Comparison of ENCODE assay signal across 13 cellular contexts in the genomic region with DNA sequence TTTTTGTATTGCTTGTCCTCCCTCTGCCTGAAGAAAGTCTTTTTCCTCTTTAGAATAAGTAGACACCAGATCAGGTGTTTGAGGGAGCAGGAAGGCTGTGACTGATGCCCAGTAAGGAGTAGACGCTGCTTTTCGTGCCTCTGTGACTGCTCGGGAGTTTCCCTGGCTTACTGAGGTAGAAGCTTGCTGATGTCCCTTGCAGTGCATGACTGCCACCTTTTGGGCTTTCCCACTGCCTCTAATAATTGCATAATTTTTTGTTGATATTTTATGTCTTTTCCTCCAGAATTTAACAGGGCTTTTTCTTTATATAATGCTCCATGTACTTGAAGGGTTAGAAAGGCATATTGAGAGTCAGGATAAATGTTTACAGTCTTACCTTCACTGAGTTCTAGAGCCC.
DNase-seq lines count a peak whose midpoint lies in the region; ATAC-seq, FAIRE-seq and TF ChIP-seq lines count a peak whose summit lies in the region.
"Had no signal": no experiment of that assay in that cellular context is flagged by ENCODE, and none has a peak within 500 bp of the region (broad histone marks: within the 10 kb centered on the region; RNA-seq: fewer than 3 reads in every experiment).

No MANE protein-coding gene starts in this region.

- H3K27ac ChIP-seq in body of pancreas (no peak overlapping the region), mesendoderm (ENCODE audit: low read depth, low read length) (no peak overlapping the region), lower lobe of right lung (no peak overlapping the region)
- H3K27ac ChIP-seq: dorsolateral prefrontal cortex had no signal

- no peaks in the 10 kb centered on the region for H3K9me3 ChIP-seq in body of pancreas
- H3K9me3 ChIP-seq in lower lobe of right lung = no peaks in the 10 kb centered on the region
- H3K9me3 ChIP-seq: SK-N-SH had no signal

- DNase-seq in body of pancreas (peak in 2 of 4 donors; percentile 21), mesendoderm (peak; percentile 15), lower lobe of right lung (no peak)
- DNase-seq: activated gamma-delta T cell treated with Interleukin-2 at 50 U/mL for 16 hours, DMS 273 treated with DMSO at 0.1 percent for 48 hours, dorsolateral prefrontal cortex, NCI-H2171, SK-N-SH had no signal

- H2BK120ac ChIP-seq in mesendoderm (ENCODE audit: low read depth, low read length) = no peak overlapping the region

- no peak overlapping the region for H3K4me2 ChIP-seq in mesendoderm (ENCODE audit: low read length)
- H3K4me2 ChIP-seq: SK-N-SH had no signal

- no peak overlapping the region for H3K4ac ChIP-seq in mesendoderm (ENCODE audit: low read depth, low read length)

- H3K4me1 ChIP-seq in body of pancreas = no peaks in the 10 kb centered on the region
- no peaks in the 10 kb centered on the region for H3K4me1 ChIP-seq in mesendoderm (ENCODE audit: control insufficient read depth, low read depth, low read length)
- H3K4me1 ChIP-seq in lower lobe of right lung = no peaks in the 10 kb centered on the region

- TF ChIP-seq POLR2A in body of pancreas (IDR thresholded peaks at IDR 0.05) (no peak), GM18505 (IDR thresholded peaks at IDR 0.05; ENCODE audit: borderline replicate concordance, extremely low read depth, insufficient read depth, insufficient read length) (no peak)

- no peak overlapping the region for H2AK5ac ChIP-seq in mesendoderm (ENCODE audit: low read length)

- ATAC-seq in GM21737 (IDR thresholded peaks at IDR 0.05; ENCODE audit: unreplicated experiment) (peak; percentile 42), body of pancreas (peak; percentile 63), GM18502 (IDR thresholded peaks at IDR 0.05; ENCODE audit: poor library complexity, unreplicated experiment) (no peak), lower lobe of right lung (no peak), GM18505 (IDR thresholded peaks at IDR 0.05; ENCODE audit: unreplicated experiment) (no peak), GM21390 (IDR thresholded peaks at IDR 0.05; ENCODE audit: unreplicated experiment) (no peak)

- no peaks in the 10 kb centered on the region for H3K27me3 ChIP-seq in body of pancreas
- no peaks in the 10 kb centered on the region for H3K27me3 ChIP-seq in mesendoderm (ENCODE audit: insufficient read depth, low read length, poor library complexity)
- no peaks in the 10 kb centered on the region for H3K27me3 ChIP-seq in lower lobe of right lung (ENCODE audit: low read depth)
- H3K27me3 ChIP-seq: dorsolateral prefrontal cortex had no signal

- H3K36me3 ChIP-seq in body of pancreas (replicated peaks in 1 of 2; ENCODE audit: insufficient read depth in 1 of 2, low read depth in 2 of 2) = no peaks in the 10 kb centered on the region
- H3K36me3 ChIP-seq in mesendoderm (ENCODE audit: control insufficient read depth, insufficient read depth, low read length) = no peaks in the 10 kb centered on the region
- H3K36me3 ChIP-seq in lower lobe of right lung = no peaks in the 10 kb centered on the region

- no peak overlapping the region for H3K18ac ChIP-seq in mesendoderm (ENCODE audit: low read length)

- H3K56ac ChIP-seq in mesendoderm (ENCODE audit: low read length) = no peak overlapping the region

- TF ChIP-seq CTCF in body of pancreas (IDR thresholded peaks at IDR 0.05) (peak in 4 of 7 experiments; percentile 12 to 53 (median 32)), lower lobe of right lung (IDR thresholded peaks at IDR 0.05) (no peak)

- H3K79me2 ChIP-seq in mesendoderm (ENCODE audit: control insufficient read depth, insufficient read depth, low read length) = no peaks in the 10 kb centered on the region

- FAIRE-seq in G401.6 (lab: Jason Lieb, UNC) = peak; percentile 94

- H3K9ac ChIP-seq in mesendoderm (ENCODE audit: low read length) = no peak overlapping the region
- H3K9ac ChIP-seq: SK-N-SH had no signal

- H3K4me3 ChIP-seq in body of pancreas (no peak overlapping the region), mesendoderm (ENCODE audit: low read length) (no peak overlapping the region), lower lobe of right lung (no peak overlapping the region)
- H3K4me3 ChIP-seq: dorsolateral prefrontal cortex had no signal

- intact Hi-C loops in body of pancreas (cut with DNase I) (no loop called here), lower lobe of right lung (cut with DNase I) (no loop called here)

- H2BK5ac ChIP-seq in mesendoderm (ENCODE audit: low read length) = no peak overlapping the region

- no peak overlapping the region for H3K23ac ChIP-seq in mesendoderm (ENCODE audit: low read length)

- no peaks in the 10 kb centered on the region for H3K79me1 ChIP-seq in mesendoderm (ENCODE audit: low read length)

- no peak overlapping the region for H4K8ac ChIP-seq in mesendoderm (ENCODE audit: low read depth, low read length)

- no peak overlapping the region for H4K5ac ChIP-seq in mesendoderm (ENCODE audit: low read length)

- 3 to 38% methylated on average over 3 of the region's 3 CpGs for WGBS in body of pancreas, 2 donors
- no CpG with 5 or more reads among the region's 3 CpGs for WGBS in mesendoderm (ENCODE audit: extremely low coverage, insufficient coverage, low lambda C conversion rate)

- H2BK15ac ChIP-seq in mesendoderm (replicated peaks; ENCODE audit: low read depth) = no peak overlapping the region

Comparison
In these comparisons a context has a peak if more than half of its experiments do, and no peak if none do; other contexts are left out.
1. ATAC-seq: peak in GM21737 (single experiment) and body of pancreas (single experiment); none in GM18502 (single experiment), lower lobe of right lung (0 of 2), GM18505 (single experiment) and GM21390 (single experiment).